ENCODE assay signal across 1 cellular context in the genomic region with DNA sequence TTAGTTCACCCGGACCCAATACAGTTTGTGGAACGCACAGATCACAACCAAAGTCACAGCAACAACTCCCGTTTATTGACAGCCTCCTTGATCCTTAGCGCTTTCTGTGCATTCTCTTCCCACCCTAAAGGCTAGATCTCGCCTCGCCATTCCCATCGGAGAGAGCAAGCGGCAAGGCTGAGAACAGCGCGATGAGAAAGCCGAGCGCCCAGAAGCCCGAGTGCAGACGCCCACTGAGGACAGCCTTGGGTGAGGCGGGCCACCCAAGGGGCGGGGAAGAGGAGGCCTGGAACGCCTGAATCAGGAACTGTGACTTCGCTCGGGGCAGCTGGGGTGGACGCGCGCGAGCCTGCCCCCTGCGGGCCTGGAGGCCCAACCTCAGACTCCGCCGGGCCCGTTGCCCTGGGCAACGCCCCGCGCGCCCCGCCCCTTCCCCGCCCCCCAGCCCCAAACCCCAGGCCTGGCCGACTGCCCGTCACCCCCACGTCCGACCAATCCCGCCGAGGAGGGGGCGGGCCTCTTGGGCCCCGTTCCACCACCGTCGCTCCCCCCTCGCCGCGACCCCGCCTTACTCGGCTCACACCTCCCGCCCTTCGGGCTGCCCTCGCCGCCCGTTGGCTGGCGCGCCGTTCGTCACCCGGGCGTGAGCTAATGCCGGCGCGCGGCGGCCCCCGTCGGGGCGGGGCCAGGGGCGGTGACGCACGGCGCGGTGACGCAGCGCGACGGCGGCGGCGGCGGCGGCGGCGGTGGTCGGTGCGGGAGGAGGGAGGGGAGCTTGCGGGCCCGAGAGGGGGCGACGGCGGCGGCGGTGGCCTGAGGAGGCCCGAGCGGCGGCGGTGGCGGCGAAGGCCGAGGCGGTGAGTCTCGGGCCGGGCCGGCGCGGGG.
TF ChIP-seq lines count a peak whose summit lies in the region.

TSS of gene SAMD4B (plus strand) at position 702 of the 885 bp plus-strand sequence. CDS start 14,473 bp downstream, outside the sequence.

TF ChIP-seq in HEK293, 187 proteins besides CTCF, POLR2A, EP300 and RAD21 (continued from another document):
- TF ChIP-seq, protein P1, sequence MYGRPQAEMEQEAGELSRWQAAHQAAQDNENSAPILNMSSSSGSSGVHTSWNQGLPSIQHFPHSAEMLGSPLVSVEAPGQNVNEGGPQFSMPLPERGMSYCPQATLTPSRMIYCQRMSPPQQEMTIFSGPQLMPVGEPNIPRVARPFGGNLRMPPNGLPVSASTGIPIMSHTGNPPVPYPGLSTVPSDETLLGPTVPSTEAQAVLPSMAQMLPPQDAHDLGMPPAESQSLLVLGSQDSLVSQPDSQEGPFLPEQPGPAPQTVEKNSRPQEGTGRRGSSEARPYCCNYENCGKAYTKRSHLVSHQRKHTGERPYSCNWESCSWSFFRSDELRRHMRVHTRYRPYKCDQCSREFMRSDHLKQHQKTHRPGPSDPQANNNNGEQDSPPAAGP (tag by site-specific recombination; IDR thresholded peaks at IDR 0.05), result peak; percentile 97
